In the genomic region with DNA sequence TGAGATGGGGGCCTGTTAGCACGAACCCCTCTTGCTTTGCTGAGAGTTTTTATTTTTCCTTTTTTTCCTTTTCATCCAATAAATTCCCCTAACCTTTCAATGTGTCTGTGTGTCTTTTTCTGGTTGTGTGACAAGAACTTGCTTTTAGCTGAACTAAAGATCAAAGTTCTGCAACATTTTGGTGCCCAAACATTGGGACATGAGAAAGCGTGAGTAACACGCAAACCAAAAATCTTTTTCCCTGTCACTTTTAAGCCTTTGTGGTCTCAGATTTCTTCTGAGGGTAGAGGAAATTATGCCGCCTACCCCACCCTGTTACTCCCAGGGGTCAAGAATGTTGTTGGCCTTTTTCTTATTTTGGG, we compare ENCODE assay signal across 16 cellular contexts.
DNase-seq lines count a peak whose midpoint lies in the region; ATAC-seq and TF ChIP-seq lines count a peak whose summit lies in the region.
"Had no signal": no experiment of that assay in that cellular context is flagged by ENCODE, and none has a peak within 500 bp of the region (broad histone marks: within the 10 kb centered on the region; RNA-seq: fewer than 3 reads in every experiment).

No MANE protein-coding gene starts in this region.

- peaks cover 4% of the 10 kb centered on the region for H3F3A ChIP-seq in PC-3 (ENCODE audit: low read length, unreplicated experiment)

- peak overlapping the region in 2 of 3 experiments; percentile 13 to 84 for H3K27ac Mint-ChIP-seq in nephron
- H3K27ac Mint-ChIP-seq in type B pancreatic cell: peak overlapping the region; percentile 72
- H3K27ac Mint-ChIP-seq: CD4-positive, alpha-beta T cell; HFFc6; IgD-negative memory B cell had no signal

- 0 out of 2 replicates have a peak, but pooled peaks have one; percentile 7 for ATAC-seq in PC-3
- ATAC-seq in left lobe of liver: peak; percentile 54
- ATAC-seq in GM19467 (IDR thresholded peaks at IDR 0.05; ENCODE audit: unreplicated experiment): no peak
- ATAC-seq: GM12878 had no signal

- H4K20me1 ChIP-seq in PC-3 (ENCODE audit: low read length): no peaks in the 10 kb centered on the region

- H3K9me3 ChIP-seq in PC-3 (ENCODE audit: low read length): no peaks in the 10 kb centered on the region

- peaks cover 30% of the 10 kb centered on the region for H3K4me1 ChIP-seq in PC-3 (ENCODE audit: insufficient read depth, low read length)

- H3K9me3 Mint-ChIP-seq in nephron (peaks cover 22% of the 10 kb centered on the region), type B pancreatic cell (no peaks in the 10 kb centered on the region)
- H3K9me3 Mint-ChIP-seq: CD4-positive, alpha-beta T cell had no signal

- H3K27me3 Mint-ChIP-seq in nephron (ENCODE audit: low read depth) (no peaks in the 10 kb centered on the region), type B pancreatic cell (no peaks in the 10 kb centered on the region)
- H3K27me3 Mint-ChIP-seq: CD4-positive, alpha-beta T cell; IgD-negative memory B cell had no signal

- peak overlapping the region; percentile 97 for H3K27ac ChIP-seq in PC-3 (ENCODE audit: low read length)

- no peaks in the 10 kb centered on the region for H3K9me2 ChIP-seq in PC-3 (replicated peaks; ENCODE audit: low read length)

- H3K36me3 Mint-ChIP-seq in nephron (ENCODE audit: low read depth) (no peaks in the 10 kb centered on the region), type B pancreatic cell (no peaks in the 10 kb centered on the region)
- H3K36me3 Mint-ChIP-seq: IgD-negative memory B cell had no signal

- in situ Hi-C loops in GM13977 (cut with MboI; ENCODE audit: low pct_unique_long_range_greater_than_20kb, low sequenced_read_pairs, unreplicated experiment): no loop called here

- H3K27me3 ChIP-seq in PC-3 (ENCODE audit: low read length): no peaks in the 10 kb centered on the region

- H3K9ac ChIP-seq in PC-3 (ENCODE audit: low read length): peak overlapping the region; percentile 59

- BruUV-seq in PC-3 (replicated peaks; lab: Mats Ljungman, UMichigan): no TSS peak

- peak overlapping the region; percentile 49 for H2AFZ ChIP-seq in PC-3 (ENCODE audit: low read length)

- DNase-seq in PC-3 (peak; percentile 38), left lobe of liver (ENCODE audit: low spot score) (no peak), type B pancreatic cell (ENCODE audit: extremely low spot score, unreplicated experiment) (no peak), amniotic stem cell (lab: John Stamatoyannopoulos, UW) (no peak), GM13977 (ENCODE audit: low spot score) (no peak)
- DNase-seq: ACHN; C1 segment of cervical spinal cord; CD4-positive, alpha-beta T cell; DMS79; GOT3; HCEC 1CT; HFFc6 had no signal

- intact Hi-C loops in PC-3 (cut with micrococcal nuclease): loop anchor here (2.0 kb wide), 1 partner anchor 180 kb away; no protein-coding TSS in a partner anchor

- peak overlapping the region; percentile 41; the same call in 1 of the 2 replicates for H3K4me3 ChIP-seq in PC-3 (ENCODE audit: low read length)
- H3K4me3 ChIP-seq: GM12878 had no signal

- POLR2A ChIA-PET in PC-3 (lab: Charles Lee; ENCODE audit: unreplicated experiment): no interaction called here

- no peak for TF ChIP-seq CTCF in PC-3 (conservative IDR thresholded peaks at IDR 0.05; ENCODE audit: low read depth, low read length)
- no peak for TF ChIP-seq CTCF in nephron (IDR thresholded peaks at IDR 0.05; ENCODE audit: unreplicated experiment in 3 of 3)
- no peak for TF ChIP-seq CTCF in type B pancreatic cell (conservative IDR thresholded peaks at IDR 0.05)
- TF ChIP-seq CTCF in GM13977 (IDR thresholded peaks at IDR 0.05; ENCODE audit: extremely low read depth, insufficient read depth, missing control alignments): no peak

- H3K4me2 ChIP-seq in PC-3 (ENCODE audit: low read length): peak overlapping the region; percentile 72

- no peaks in the 10 kb centered on the region for H3K36me3 ChIP-seq in PC-3 (ENCODE audit: low read depth, low read length)

- no peaks in the 10 kb centered on the region for H3K79me2 ChIP-seq in PC-3 (ENCODE audit: low read length)

- peaks cover 23% of the 10 kb centered on the region for H3K4me1 Mint-ChIP-seq in nephron
- peaks cover 25% of the 10 kb centered on the region for H3K4me1 Mint-ChIP-seq in type B pancreatic cell (ENCODE audit: unreplicated experiment)
- H3K4me1 Mint-ChIP-seq: IgD-negative memory B cell had no signal

- no peak overlapping the region for H3K4me3 Mint-ChIP-seq in nephron
- H3K4me3 Mint-ChIP-seq in type B pancreatic cell: peak overlapping the region; percentile 16
- H3K4me3 Mint-ChIP-seq: CD4-positive, alpha-beta T cell; HFFc6; IgD-negative memory B cell had no signal

- CTCF ChIA-PET in PC-3 (lab: Charles Lee): interaction anchor here (0.7 kb wide), 1 partner anchor 528 kb away, joined by 3 read pairs; no protein-coding TSS in a partner anchor
